15 cellular contexts compared by ENCODE assay signal in the genomic region with DNA sequence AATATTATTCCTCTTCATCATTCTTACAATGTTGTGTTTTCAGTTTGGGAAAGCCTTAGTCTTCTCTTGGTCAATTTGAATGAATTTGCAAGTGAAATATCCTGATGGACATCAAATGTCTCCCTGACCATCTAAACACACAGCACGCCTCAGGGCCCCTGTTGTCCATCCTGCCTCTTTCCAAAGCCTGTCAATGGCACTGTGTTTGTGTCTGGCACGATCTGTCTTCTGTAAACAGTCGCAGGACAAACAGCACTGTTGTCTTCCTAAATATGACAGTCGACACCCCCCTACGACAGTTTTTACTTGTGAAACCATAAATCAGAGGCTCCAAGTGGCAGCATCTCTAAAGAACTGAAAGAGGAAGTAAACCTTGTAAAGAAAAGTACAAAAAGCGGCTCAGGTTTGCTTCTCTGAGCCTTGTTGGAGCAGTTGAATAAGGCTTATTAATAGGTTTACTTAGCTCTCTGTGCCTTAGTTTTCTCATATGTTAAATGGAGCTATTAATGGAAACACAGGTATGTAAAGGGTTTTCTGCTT.
A peak's percentile ranks its signal among the peaks of the same experiment; 100 is the strongest.
DNase-seq lines count a peak whose midpoint lies in the region; ATAC-seq and TF ChIP-seq lines count a peak whose summit lies in the region.
"Had no signal": no experiment of that assay in that cellular context is flagged by ENCODE, and none has a peak within 500 bp of the region (broad histone marks: within the 10 kb centered on the region; RNA-seq: fewer than 3 reads in every experiment).

No MANE protein-coding gene starts in this region.

- CTCF ChIA-PET in CD8-positive, alpha-beta T cell (lab: Charles Lee): no interaction called here

- H3K27me3 Mint-ChIP-seq in GM23338 (ENCODE audit: insufficient read depth, low read depth, poor library complexity): no peaks in the 10 kb centered on the region
- no peaks in the 10 kb centered on the region for H3K27me3 Mint-ChIP-seq in CD8-positive, alpha-beta T cell (ENCODE audit: low read depth)
- H3K27me3 Mint-ChIP-seq: activated naive CD4-positive, alpha-beta T cell treated with anti-CD3 and anti-CD28 coated beads, Interleukin-2, amount 10 ng/mL, durations not matched to agents 7 days and 5 days had no signal

- DNase-seq in NCI-H748 (lab: John Stamatoyannopoulos, UW; ENCODE audit: unreplicated experiment) (peak; percentile 36), NCI-H748 treated with DMSO at 0.1 percent for 48 hours (lab: John Stamatoyannopoulos, UW) (no peak), MV-4-11 (lab: John Stamatoyannopoulos, UW) (peak; percentile 69), substantia nigra (lab: John Stamatoyannopoulos, UW) (peak in 17 of 49 donors; percentile 2 to 44 (median 6)), GM23338 (ENCODE audit: low spot score) (no peak)
- DNase-seq in CD8-positive, alpha-beta T cell: no peak
- DNase-seq: activated CD4-positive, alpha-beta T cell treated with anti-CD3 and anti-CD28 coated beads, Interleukin-2, amount 50 U/mL, for 48 hours; activated naive CD4-positive, alpha-beta T cell treated with anti-CD3 and anti-CD28 coated beads, Interleukin-2, amount 10 ng/mL, durations not matched to agents 7 days and 5 days; cerebellar nuclear complex; DND-41; NCI-H2227 treated with DMSO at 0.1 percent for 48 hours had no signal

- H3K9me3 Mint-ChIP-seq in GM23338: no peaks in the 10 kb centered on the region
- no peaks in the 10 kb centered on the region for H3K9me3 Mint-ChIP-seq in CD8-positive, alpha-beta T cell
- H3K9me3 Mint-ChIP-seq: activated naive CD4-positive, alpha-beta T cell treated with anti-CD3 and anti-CD28 coated beads, Interleukin-2, amount 10 ng/mL, durations not matched to agents 7 days and 5 days had no signal

- intact Hi-C loops in CD8-positive, alpha-beta T cell (cut with DNase I, micrococcal nuclease): no loop called here

- no peaks in the 10 kb centered on the region for H3K9me2 ChIP-seq in GM23338 (ENCODE audit: insufficient read depth)

- no peaks in the 10 kb centered on the region for H3K9me3 ChIP-seq in CD8-positive, alpha-beta T cell (ENCODE audit: low read length)

- H3K36me3 Mint-ChIP-seq in GM23338 (ENCODE audit: low read depth): no peaks in the 10 kb centered on the region
- no peaks in the 10 kb centered on the region for H3K36me3 Mint-ChIP-seq in CD8-positive, alpha-beta T cell
- H3K36me3 Mint-ChIP-seq: activated naive CD4-positive, alpha-beta T cell treated with anti-CD3 and anti-CD28 coated beads, Interleukin-2, amount 10 ng/mL, durations not matched to agents 7 days and 5 days had no signal

- no peak overlapping the region for H2AFZ ChIP-seq in GM23338

- ATAC-seq in HG02642 (IDR thresholded peaks at IDR 0.05; ENCODE audit: poor library complexity, unreplicated experiment) (peak; percentile 48), GM19324 (IDR thresholded peaks at IDR 0.05; ENCODE audit: low FRiP score, unreplicated experiment) (no peak), GM23338 (no peak)
- ATAC-seq in CD8-positive, alpha-beta T cell: no peak

- no peak for TF ChIP-seq CTCF in GM23338 (conservative IDR thresholded peaks at IDR 0.05; ENCODE audit: low read depth in 2 of 2)
- no peak for TF ChIP-seq CTCF in CD8-positive, alpha-beta T cell (IDR thresholded peaks at IDR 0.05)

- no peak overlapping the region for H3K4me3 Mint-ChIP-seq in GM23338
- no peak overlapping the region for H3K4me3 Mint-ChIP-seq in CD8-positive, alpha-beta T cell
- H3K4me3 Mint-ChIP-seq: activated naive CD4-positive, alpha-beta T cell treated with anti-CD3 and anti-CD28 coated beads, Interleukin-2, amount 10 ng/mL, durations not matched to agents 7 days and 5 days had no signal

- no peak overlapping the region for H3K27ac Mint-ChIP-seq in GM23338
- no peak overlapping the region for H3K27ac Mint-ChIP-seq in CD8-positive, alpha-beta T cell
- H3K27ac Mint-ChIP-seq: activated naive CD4-positive, alpha-beta T cell treated with anti-CD3 and anti-CD28 coated beads, Interleukin-2, amount 10 ng/mL, durations not matched to agents 7 days and 5 days had no signal

- no peaks in the 10 kb centered on the region for H3K4me1 ChIP-seq in GM23338 (ENCODE audit: insufficient read depth)
- no peaks in the 10 kb centered on the region for H3K4me1 ChIP-seq in CD8-positive, alpha-beta T cell (ENCODE audit: insufficient read depth, low read length)

- no peaks in the 10 kb centered on the region for H4K20me1 ChIP-seq in GM23338 (replicated peaks; ENCODE audit: insufficient read depth)

- POLR2A ChIA-PET in CD8-positive, alpha-beta T cell (lab: Charles Lee): no interaction called here

- H3K36me3 ChIP-seq in GM23338 (ENCODE audit: insufficient read depth): no peaks in the 10 kb centered on the region
- no peaks in the 10 kb centered on the region for H3K36me3 ChIP-seq in CD8-positive, alpha-beta T cell (ENCODE audit: insufficient read depth, low read length)

- no peak overlapping the region for H3K4me3 ChIP-seq in GM23338
- H3K4me3 ChIP-seq in CD8-positive, alpha-beta T cell (ENCODE audit: low read depth, low read length): no peak overlapping the region
- H3K4me3 ChIP-seq: SK-N-MC, skin epidermis had no signal

- H3F3A ChIP-seq in GM23338 (replicated peaks; ENCODE audit: low read depth): no peaks in the 10 kb centered on the region

- H3K4me1 Mint-ChIP-seq in GM23338: no peaks in the 10 kb centered on the region
- H3K4me1 Mint-ChIP-seq in CD8-positive, alpha-beta T cell (ENCODE audit: low read depth): no peaks in the 10 kb centered on the region
- H3K4me1 Mint-ChIP-seq: activated naive CD4-positive, alpha-beta T cell treated with anti-CD3 and anti-CD28 coated beads, Interleukin-2, amount 10 ng/mL, durations not matched to agents 7 days and 5 days had no signal

- H3K79me2 ChIP-seq in GM23338 (replicated peaks; ENCODE audit: insufficient read depth): no peaks in the 10 kb centered on the region

- H3K4me2 ChIP-seq in GM23338: no peak overlapping the region

- H3K27ac ChIP-seq in substantia nigra (ENCODE audit: low read depth, low read length, poor library complexity, severe bottlenecking): peak overlapping the region; percentile 49
- H3K27ac ChIP-seq in GM23338 (ENCODE audit: low read depth): no peak overlapping the region
- no peak overlapping the region for H3K27ac ChIP-seq in CD8-positive, alpha-beta T cell (ENCODE audit: low read depth, low read length)
- H3K27ac ChIP-seq: SK-N-MC, skin epidermis had no signal

- no peaks in the 10 kb centered on the region for H3K27me3 ChIP-seq in GM23338 (ENCODE audit: insufficient read depth)
- no peaks in the 10 kb centered on the region for H3K27me3 ChIP-seq in CD8-positive, alpha-beta T cell (ENCODE audit: insufficient read depth, low read length)

TF ChIP-seq in GM23338, 12 proteins besides CTCF, POLR2A, EP300 and RAD21 (continues in another document):
- TF ChIP-seq ZNF331 (CRISPR knock-in tag; IDR thresholded peaks at IDR 0.05; ENCODE audit: low read depth) (no peak), CREB1 (CRISPR knock-in tag; IDR thresholded peaks at IDR 0.05; ENCODE audit: low read depth) (no peak), NANOG (IDR thresholded peaks at IDR 0.05; ENCODE audit: borderline replicate concordance) (no peak), ZNF114 (CRISPR knock-in tag; IDR thresholded peaks at IDR 0.05) (no peak), JUNB (IDR thresholded peaks at IDR 0.05; ENCODE audit: unreplicated experiment) (no peak), STAT1 (IDR thresholded peaks at IDR 0.05; ENCODE audit: unreplicated experiment) (no peak), EZH2 (IDR thresholded peaks at IDR 0.05; ENCODE audit: low read depth, unreplicated experiment) (no peak)
- TF ChIP-seq, protein P1, sequence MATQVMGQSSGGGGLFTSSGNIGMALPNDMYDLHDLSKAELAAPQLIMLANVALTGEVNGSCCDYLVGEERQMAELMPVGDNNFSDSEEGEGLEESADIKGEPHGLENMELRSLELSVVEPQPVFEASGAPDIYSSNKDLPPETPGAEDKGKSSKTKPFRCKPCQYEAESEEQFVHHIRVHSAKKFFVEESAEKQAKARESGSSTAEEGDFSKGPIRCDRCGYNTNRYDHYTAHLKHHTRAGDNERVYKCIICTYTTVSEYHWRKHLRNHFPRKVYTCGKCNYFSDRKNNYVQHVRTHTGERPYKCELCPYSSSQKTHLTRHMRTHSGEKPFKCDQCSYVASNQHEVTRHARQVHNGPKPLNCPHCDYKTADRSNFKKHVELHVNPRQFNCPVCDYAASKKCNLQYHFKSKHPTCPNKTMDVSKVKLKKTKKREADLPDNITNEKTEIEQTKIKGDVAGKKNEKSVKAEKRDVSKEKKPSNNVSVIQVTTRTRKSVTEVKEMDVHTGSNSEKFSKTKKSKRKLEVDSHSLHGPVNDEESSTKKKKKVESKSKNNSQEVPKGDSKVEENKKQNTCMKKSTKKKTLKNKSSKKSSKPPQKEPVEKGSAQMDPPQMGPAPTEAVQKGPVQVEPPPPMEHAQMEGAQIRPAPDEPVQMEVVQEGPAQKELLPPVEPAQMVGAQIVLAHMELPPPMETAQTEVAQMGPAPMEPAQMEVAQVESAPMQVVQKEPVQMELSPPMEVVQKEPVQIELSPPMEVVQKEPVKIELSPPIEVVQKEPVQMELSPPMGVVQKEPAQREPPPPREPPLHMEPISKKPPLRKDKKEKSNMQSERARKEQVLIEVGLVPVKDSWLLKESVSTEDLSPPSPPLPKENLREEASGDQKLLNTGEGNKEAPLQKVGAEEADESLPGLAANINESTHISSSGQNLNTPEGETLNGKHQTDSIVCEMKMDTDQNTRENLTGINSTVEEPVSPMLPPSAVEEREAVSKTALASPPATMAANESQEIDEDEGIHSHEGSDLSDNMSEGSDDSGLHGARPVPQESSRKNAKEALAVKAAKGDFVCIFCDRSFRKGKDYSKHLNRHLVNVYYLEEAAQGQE (IDR thresholded peaks at IDR 0.05; ENCODE audit: unreplicated experiment): no peak
- TF ChIP-seq, protein P2, sequence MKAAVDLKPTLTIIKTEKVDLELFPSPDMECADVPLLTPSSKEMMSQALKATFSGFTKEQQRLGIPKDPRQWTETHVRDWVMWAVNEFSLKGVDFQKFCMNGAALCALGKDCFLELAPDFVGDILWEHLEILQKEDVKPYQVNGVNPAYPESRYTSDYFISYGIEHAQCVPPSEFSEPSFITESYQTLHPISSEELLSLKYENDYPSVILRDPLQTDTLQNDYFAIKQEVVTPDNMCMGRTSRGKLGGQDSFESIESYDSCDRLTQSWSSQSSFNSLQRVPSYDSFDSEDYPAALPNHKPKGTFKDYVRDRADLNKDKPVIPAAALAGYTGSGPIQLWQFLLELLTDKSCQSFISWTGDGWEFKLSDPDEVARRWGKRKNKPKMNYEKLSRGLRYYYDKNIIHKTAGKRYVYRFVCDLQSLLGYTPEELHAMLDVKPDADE (IDR thresholded peaks at IDR 0.05): no peak

Comparison
In these comparisons a context has a peak if more than half of its experiments do, and no peak if none do; other contexts are left out.
1. DNase-seq: peak in NCI-H748 (single experiment) and MV-4-11 (single experiment); none in NCI-H748 treated with DMSO at 0.1 percent for 48 hours (single experiment), GM23338 (single experiment) and CD8-positive, alpha-beta T cell (0 of 7).